In the genomic region with DNA sequence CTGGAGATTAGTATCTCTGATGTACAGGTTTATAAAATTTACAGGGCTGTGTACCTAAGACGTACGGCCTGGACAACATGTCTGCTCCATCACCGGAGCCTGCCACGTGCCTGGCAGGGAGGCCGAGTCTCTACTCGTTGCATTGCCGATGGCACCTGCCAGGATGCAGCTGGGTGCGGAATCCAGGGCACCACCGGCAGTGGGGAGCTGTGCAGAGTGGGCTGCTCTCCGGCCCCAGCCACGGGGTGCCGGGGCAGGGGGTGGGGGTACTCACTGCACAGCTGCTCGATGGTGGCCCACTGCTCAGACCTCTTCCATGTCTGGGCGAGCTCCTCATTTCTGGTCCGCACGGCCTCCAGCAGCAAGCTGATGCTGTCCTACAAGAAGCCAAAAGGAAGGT, we compare ENCODE assay signal across 21 cellular contexts. TPM values are rescaled to one million over a fixed set of nuclear protein-coding genes. Genes with fewer than 3 reads are reported as not detected.
DNase-seq lines count a peak whose midpoint lies in the region; ATAC-seq and TF ChIP-seq lines count a peak whose summit lies in the region.
"Had no signal": no experiment of that assay in that cellular context is flagged by ENCODE, and none has a peak within 500 bp of the region (broad histone marks: within the 10 kb centered on the region; RNA-seq: fewer than 3 reads in every experiment).

No MANE protein-coding gene starts in this region.

- no peak overlapping the region for H2BK15ac ChIP-seq in mesendoderm (replicated peaks; ENCODE audit: low read depth)

- no peak overlapping the region for H3K9ac ChIP-seq in mesendoderm (ENCODE audit: low read length)

- no peak overlapping the region for H2BK120ac ChIP-seq in mesendoderm (ENCODE audit: low read depth, low read length)

- H3K4me1 ChIP-seq in lower lobe of right lung (peaks cover 31% of the 10 kb centered on the region), spleen (peaks cover 8 to 76% (median 44%) of the 10 kb centered on the region in 6 donors), mesendoderm (ENCODE audit: control insufficient read depth, low read depth, low read length) (no peaks in the 10 kb centered on the region)

- H3K4ac ChIP-seq in mesendoderm (ENCODE audit: low read depth, low read length), result no peak overlapping the region

- no peak overlapping the region for H3K56ac ChIP-seq in mesendoderm (ENCODE audit: low read length)

- DNase-seq in HL-60 (ENCODE audit: low read depth in 1 of 2, low spot score in 1 of 2) (no peak), lower lobe of right lung (no peak), spleen (no peak), DMS53 (lab: John Stamatoyannopoulos, UW) (no peak), UCSD-AML1 (lab: John Stamatoyannopoulos, UW; ENCODE audit: unreplicated experiment) (no peak), mesendoderm (no peak)
- DNase-seq: activated CD4-positive, alpha-beta T cell treated with anti-CD3 and anti-CD28 coated beads for 48 hours; activated naive CD8-positive, alpha-beta T cell treated with anti-CD3 and anti-CD28 coated beads, Interleukin-2, amount 10 ng/mL, durations not matched to agents 7 days and 5 days; AML-193; cortex of kidney; DND-41; naive thymus-derived CD4-positive, alpha-beta T cell; NCI-H1105; NCI-H510A; stimulated activated naive CD8-positive, alpha-beta T cell treated with anti-CD3 and anti-CD28 coated beads, Interleukin-15, Interleukin-2, amounts not matched to agents 100 U/mL and 50 U/mL, for 24 hours had no signal

- peaks cover 100% of the 10 kb centered on the region for H3K36me3 ChIP-seq in lower lobe of right lung
- peaks cover 0 to 100% (median 83%) of the 10 kb centered on the region in 6 donors for H3K36me3 ChIP-seq in spleen
- H3K36me3 ChIP-seq in mesendoderm (ENCODE audit: control insufficient read depth, insufficient read depth, low read length), result peaks cover 28% of the 10 kb centered on the region

- no peaks in the 10 kb centered on the region for H3K27me3 ChIP-seq in HL-60 (ENCODE audit: insufficient read depth, poor library complexity, severe bottlenecking)
- H3K27me3 ChIP-seq in lower lobe of right lung (ENCODE audit: low read depth), result no peaks in the 10 kb centered on the region
- H3K27me3 ChIP-seq in spleen (replicated peaks in 1 of 7), result no peaks in the 10 kb centered on the region
- H3K27me3 ChIP-seq in mesendoderm (ENCODE audit: insufficient read depth, low read length, poor library complexity), result no peaks in the 10 kb centered on the region
- H3K27me3 ChIP-seq: heart left ventricle, left lung had no signal

- no peak overlapping the region for H4K8ac ChIP-seq in mesendoderm (ENCODE audit: low read depth, low read length)

- H2AK5ac ChIP-seq in mesendoderm (ENCODE audit: low read length), result no peak overlapping the region

- H3K4me3 ChIP-seq in HL-60 (replicated peaks; ENCODE audit: insufficient read depth, low read length), result no peak overlapping the region
- no peak overlapping the region for H3K4me3 ChIP-seq in lower lobe of right lung
- H3K4me3 ChIP-seq in spleen, result no peak overlapping the region
- H3K4me3 ChIP-seq in mesendoderm (ENCODE audit: low read length), result no peak overlapping the region
- H3K4me3 ChIP-seq: heart left ventricle, left lung had no signal

- no peaks in the 10 kb centered on the region for H3K79me1 ChIP-seq in mesendoderm (ENCODE audit: low read length)

- H3K79me2 ChIP-seq in mesendoderm (ENCODE audit: control insufficient read depth, insufficient read depth, low read length), result no peaks in the 10 kb centered on the region

- intact Hi-C loops in lower lobe of right lung (cut with DNase I), result no loop called here
- intact Hi-C loops in spleen (cut with DNase I; ENCODE audit: low total_unique reads), result no loop called here

- H4K5ac ChIP-seq in mesendoderm (ENCODE audit: low read length), result no peak overlapping the region

- no peak overlapping the region for H3K4me2 ChIP-seq in mesendoderm (ENCODE audit: low read length)

- no peak for TF ChIP-seq POLR2A in spleen (IDR thresholded peaks at IDR 0.05)

- 88 to 97% (median 92%) methylated on average over 13 to 16 of the region's 16 CpGs for WGBS in spleen, 5 donors
- no CpG with 5 or more reads among the region's 16 CpGs for WGBS in mesendoderm (ENCODE audit: extremely low coverage, insufficient coverage, low lambda C conversion rate)

- no peak overlapping the region for H3K23ac ChIP-seq in mesendoderm (ENCODE audit: low read length)

- TF ChIP-seq CTCF in HL-60 (IDR thresholded peaks at IDR 0.05; ENCODE audit: insufficient read depth, low read length) (no peak), VCaP (conservative IDR thresholded peaks at IDR 0.05) (no peak), lower lobe of right lung (IDR thresholded peaks at IDR 0.05) (no peak), spleen (IDR thresholded peaks at IDR 0.05 in 8 of 11, conservative IDR thresholded peaks at IDR 0.05 in 3 of 11) (no peak)

- H2BK5ac ChIP-seq in mesendoderm (ENCODE audit: low read length), result no peak overlapping the region

- H3K9me3 ChIP-seq in lower lobe of right lung (no peaks in the 10 kb centered on the region), spleen (no peaks in the 10 kb centered on the region)
- H3K9me3 ChIP-seq: heart left ventricle, left lung had no signal

- H3K18ac ChIP-seq in mesendoderm (ENCODE audit: low read length), result no peak overlapping the region

- ATAC-seq in lower lobe of right lung (no peak), GM18861 (IDR thresholded peaks at IDR 0.05; ENCODE audit: unreplicated experiment) (no peak)
- ATAC-seq: activated T-helper 17 cell treated with anti-CD3 and anti-CD28 coated beads, Interleukin-2, amount 50 U/mL, for 72 hours; heart left ventricle; left lung; naive thymus-derived CD4-positive, alpha-beta T cell; stimulated activated naive CD8-positive, alpha-beta T cell treated with anti-CD3 and anti-CD28 coated beads, Interleukin-15, Interleukin-2, amounts not matched to agents 100 U/mL and 50 U/mL, for 24 hours had no signal

- peak overlapping the region; percentile 77 for H3K27ac ChIP-seq in HL-60 (replicated peaks)
- peak overlapping the region; percentile 87 for H3K27ac ChIP-seq in VCaP
- H3K27ac ChIP-seq in lower lobe of right lung, result peak overlapping the region; percentile 72
- peak overlapping the region in 5 of 8 donors; percentile 50 to 82 (median 64) for H3K27ac ChIP-seq in spleen
- H3K27ac ChIP-seq in mesendoderm (ENCODE audit: low read depth, low read length), result no peak overlapping the region

RNA-seq across cellular contexts. Expression of a gene that starts 13.1 kb away (rescaled TPM):
- total RNA-seq in lower lobe of right lung, result 26.0 TPM
- total RNA-seq in spleen, result 10 to 100 TPM; 36.8 to 59.2 (median 50.2) TPM
- 10 to 100 TPM; 32.2 to 77.2 (median 52.0) TPM for polyA plus RNA-seq in spleen
- polyA plus RNA-seq in mesendoderm (2013, experiment 1 of 2), result 14.4 TPM
- 14.8 TPM for polyA plus RNA-seq in mesendoderm (2013, experiment 2 of 2)

RNA-seq across cellular contexts. Expression of a gene that starts 37.1 kb away (rescaled TPM):
- 3.3 TPM for total RNA-seq in lower lobe of right lung
- total RNA-seq in spleen, result 1 to 10 TPM; 1.2 to 4.0 (median 2.8) TPM
- polyA plus RNA-seq in spleen, result 1 to 10 TPM in 1 of 3 donors, under 1 TPM in 2; 0.41 to 2.6 (median 0.76) TPM
- polyA plus RNA-seq in mesendoderm (2013, experiment 1 of 2), result not detected
- not detected for polyA plus RNA-seq in mesendoderm (2013, experiment 2 of 2)
- total RNA-seq: RPMI7951 had no signal
- polyA plus RNA-seq: naive thymus-derived CD4-positive, alpha-beta T cell had no signal

RNA-seq across cellular contexts. Expression of a gene that starts 52.6 kb away (rescaled TPM):
- total RNA-seq in lower lobe of right lung (1,821 TPM), spleen (1,000 to 10,000 TPM; 1,726 to 6,270 (median 2,803) TPM)
- polyA plus RNA-seq in spleen, result 1,000 to 10,000 TPM; 1,119 to 1,902 (median 1,793) TPM
- polyA plus RNA-seq in mesendoderm (2013, experiment 1 of 2), result 9,422 TPM
- 9,613 TPM for polyA plus RNA-seq in mesendoderm (2013, experiment 2 of 2)
